In genomic region chr11:104967493-104968364, GRCh38 we compare ENCODE assay signal across 8 cellular contexts. TPM values are rescaled to one million over a fixed set of nuclear protein-coding genes. Genes with fewer than 3 reads are reported as not detected.
DNase-seq lines count a peak whose midpoint lies in the region; ATAC-seq and TF ChIP-seq lines count a peak whose summit lies in the region.

No MANE protein-coding gene starts in this region.

- H3K27ac ChIP-seq in SJCRH30, result no peak overlapping the region

- no peaks in the 10 kb centered on the region for H3K9me3 ChIP-seq in SJCRH30 (replicated peaks)

- H3K27me3 ChIP-seq in SJCRH30, result no peaks in the 10 kb centered on the region

- H3K36me3 ChIP-seq in SJCRH30, result no peaks in the 10 kb centered on the region

- TF ChIP-seq CTCF in GM12865 (IDR thresholded peaks at IDR 0.05; ENCODE audit: insufficient read depth, low read depth, low read length, missing control alignments), result no peak

- H3K4me3 ChIP-seq in GM12865 (ENCODE audit: low read depth, low read length) (peak overlapping the region; percentile 92), SJCRH30 (peak overlapping the region; percentile 50), skeletal muscle cell (ENCODE audit: low read depth, low read length) (peak overlapping the region; percentile 56)

- no peak for ATAC-seq in GM18868 (IDR thresholded peaks at IDR 0.05; ENCODE audit: unreplicated experiment)

- H3K4me1 ChIP-seq in SJCRH30, result no peaks in the 10 kb centered on the region

- DNase-seq in GM12865 (ENCODE audit: low read depth) (no peak), HCEC 1CT (peak; percentile 45), SJCRH30 (no peak), fibroblast of peridontal ligament (ENCODE audit: extremely low read depth) (peak; percentile 50), skeletal muscle cell (ENCODE audit: low read depth) (no peak), OCI-M2 (lab: John Stamatoyannopoulos, UW; ENCODE audit: unreplicated experiment) (no peak), NCI-H1694 treated with DMSO at 0.1 percent for 48 hours (lab: John Stamatoyannopoulos, UW) (no peak)

RNA-seq across cellular contexts. Expression of gene CASP4, which starts 0.6 kb away (rescaled TPM):
- 0.48 and 1.0 TPM in 2 replicates for total RNA-seq in SJCRH30 (2014; rRNA removed; shearing (Covaris generic))

RNA-seq across cellular contexts. Expression of gene CASP5, which starts 55.2 kb away (rescaled TPM):
- not detected in 2 replicates for total RNA-seq in SJCRH30 (2014; rRNA removed; shearing (Covaris generic))

Comparison
In these comparisons a context has a peak if more than half of its experiments do, and no peak if none do; other contexts are left out.
1. DNase-seq: peak in HCEC 1CT (single experiment) and fibroblast of peridontal ligament (single experiment); none in GM12865 (single experiment), SJCRH30 (0 of 2), skeletal muscle cell (single experiment), OCI-M2 (single experiment) and NCI-H1694 treated with DMSO at 0.1 percent for 48 hours (single experiment).
2. Peak in every context shown above with its lines, with median percentiles within 50 percentile points of each other: H3K4me3 ChIP-seq.